17 cellular contexts compared by ENCODE assay signal in the genomic region with DNA sequence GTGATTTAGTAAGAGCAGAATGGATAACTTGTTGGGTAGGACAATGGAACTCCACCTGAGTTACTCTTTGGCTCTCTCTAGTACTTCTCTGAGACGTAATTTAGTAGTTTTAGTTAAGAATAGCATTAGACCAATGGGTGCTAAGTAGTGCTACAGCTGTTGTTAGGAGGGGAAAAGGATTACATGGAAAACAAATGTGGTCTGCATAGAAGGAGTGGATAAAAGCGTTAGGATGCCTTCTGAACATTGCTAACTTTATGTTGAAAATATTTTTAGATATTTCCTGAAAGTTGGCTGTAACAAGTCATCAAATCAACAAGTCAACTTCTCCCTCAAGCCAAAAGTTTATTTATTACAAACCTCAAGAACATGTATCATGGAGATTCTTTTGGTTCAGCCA.
"Had no signal": no experiment of that assay in that cellular context is flagged by ENCODE, and none has a peak within 500 bp of the region (broad histone marks: within the 10 kb centered on the region; RNA-seq: fewer than 3 reads in every experiment).

No MANE protein-coding gene starts in this region.

- H3K4me3 ChIP-seq: MG63 had no signal

- H3K27me3 ChIP-seq: MG63 had no signal

- ATAC-seq: SK-N-SH treated with all-trans-retinoic acid at 6 μM for 48 hours had no signal

- H3K9me3 ChIP-seq: MG63 had no signal

- DNase-seq: KBM-7, MG63, NCI-H1092, NCI-H1105 treated with DMSO at 0.1 percent for 48 hours, NCI-H1436, NCI-H187 treated with DMSO at 0.1 percent for 48 hours, NCI-H2029 treated with DMSO at 0.1 percent for 48 hours, NCI-H2171 treated with DMSO at 0.1 percent for 48 hours, NCI-H345, NCI-H446 treated with DMSO at 0.1 percent for 48 hours, NCI-H510A treated with DMSO at 0.1 percent for 48 hours, NCI-H526, Right ventricle myocardium superior, RPMI8226, SIG-M5 had no signal

- FAIRE-seq: RCC 7860 had no signal

- H3K36me3 ChIP-seq: MG63 had no signal
